Comparison of ENCODE assay signal across 20 cellular contexts in the genomic region with DNA sequence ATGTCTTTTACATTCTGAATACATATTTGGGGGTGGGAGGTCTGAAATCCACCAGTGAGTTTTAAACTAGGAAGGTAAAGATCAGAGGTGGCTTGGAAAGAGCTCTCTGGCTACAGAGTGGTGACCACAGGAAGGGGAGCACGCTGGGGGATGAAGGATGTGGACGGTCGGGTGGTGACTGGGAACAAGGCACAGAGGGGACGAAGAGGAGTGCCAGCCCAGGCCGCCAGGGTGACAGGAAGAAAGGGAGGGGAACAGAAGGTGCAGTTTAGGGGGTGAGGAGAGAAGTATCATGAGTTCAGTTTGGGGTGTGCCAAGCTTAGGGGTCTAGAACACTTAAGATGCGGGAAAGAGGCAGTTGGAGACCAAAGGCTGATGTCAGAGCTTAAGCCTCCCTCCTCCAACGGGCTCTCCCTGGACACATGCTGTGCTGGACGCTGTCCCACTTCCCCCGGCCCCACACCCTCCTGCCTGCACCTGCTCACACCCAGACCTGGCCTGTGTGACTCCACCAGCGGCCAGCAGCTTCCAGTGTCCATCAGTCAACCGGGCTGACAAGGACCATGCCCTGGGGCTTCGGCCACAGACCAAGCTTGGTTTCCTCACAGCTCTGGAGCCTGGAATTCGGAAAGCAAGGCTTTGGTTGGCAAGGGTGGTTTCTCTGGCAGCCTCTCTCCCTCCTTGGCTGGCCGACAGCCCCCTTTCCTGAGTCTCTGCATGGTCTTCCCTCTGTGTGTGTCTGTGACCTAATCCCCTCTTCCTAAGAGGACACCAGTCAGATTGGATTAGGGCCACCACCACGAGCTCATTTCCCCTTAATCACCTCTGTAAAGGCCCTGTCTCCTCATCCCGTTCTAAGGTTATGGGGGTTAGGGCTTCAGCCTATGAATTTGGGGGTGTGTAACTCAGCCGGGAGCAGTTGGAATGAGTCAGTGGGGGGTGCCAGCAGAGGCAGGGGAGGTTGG.
DNase-seq lines count a peak whose midpoint lies in the region; ATAC-seq, FAIRE-seq and TF ChIP-seq lines count a peak whose summit lies in the region.
"Had no signal": no experiment of that assay in that cellular context is flagged by ENCODE, and none has a peak within 500 bp of the region (broad histone marks: within the 10 kb centered on the region; RNA-seq: fewer than 3 reads in every experiment).

No MANE protein-coding gene starts in this region.

- H3K79me1 ChIP-seq in mesendoderm (ENCODE audit: low read length), result no peaks in the 10 kb centered on the region

- H3K27me3 ChIP-seq in BLaER1 treated with 17β-estradiol and CSF1 and Interleukin-3, amounts not matched to agents 10 nM and 100 nM, result peaks cover 0 to 13% (median 0%) of the 10 kb centered on the region in 11 experiments; a peak in 2 of 22 replicates
- H3K27me3 ChIP-seq in Panc1 (ENCODE audit: control insufficient read depth, insufficient read depth, low read length), result no peaks in the 10 kb centered on the region
- no peaks in the 10 kb centered on the region for H3K27me3 ChIP-seq in mesendoderm (ENCODE audit: insufficient read depth, low read length, poor library complexity)
- no peaks in the 10 kb centered on the region for H3K27me3 ChIP-seq in naive thymus-derived CD4-positive, alpha-beta T cell (ENCODE audit: control insufficient read depth in 2 of 2, insufficient read depth in 2 of 2, low read length in 2 of 2)
- H3K27me3 ChIP-seq: brain microvascular endothelial cell had no signal

- H3K9me3 Mint-ChIP-seq in HFFc6, result no peaks in the 10 kb centered on the region
- H3K9me3 Mint-ChIP-seq in naive thymus-derived CD4-positive, alpha-beta T cell, result peaks cover 0 to 7% (median 0%) of the 10 kb centered on the region in 11 donors

- H2BK120ac ChIP-seq in mesendoderm (ENCODE audit: low read depth, low read length), result no peak overlapping the region

- CTCF ChIA-PET in Panc1 (lab: Charles Lee), result interaction anchor here (0.7 to 0.8 kb wide), 2 partner anchors 68 to 73 kb away, joined by 3 read pairs; no protein-coding TSS in a partner anchor
- CTCF ChIA-PET in naive thymus-derived CD4-positive, alpha-beta T cell (lab: Charles Lee), result no interaction called here

- intact Hi-C loops in Panc1 (cut with micrococcal nuclease; ENCODE audit: unreplicated experiment), result no loop called here
- intact Hi-C loops in naive thymus-derived CD4-positive, alpha-beta T cell (cut with micrococcal nuclease), result no loop called here

- H4K8ac ChIP-seq in mesendoderm (ENCODE audit: low read depth, low read length), result no peak overlapping the region

- H4K5ac ChIP-seq in mesendoderm (ENCODE audit: low read length), result no peak overlapping the region

- no peak for TF ChIP-seq POLR2A in GM12891 (IDR thresholded peaks at IDR 0.05; ENCODE audit: low read depth, low read length)

- peaks cover 78 to 100% (median 100%) of the 10 kb centered on the region in 10 experiments for H3K4me1 ChIP-seq in BLaER1 treated with 17β-estradiol and CSF1 and Interleukin-3, amounts not matched to agents 10 nM and 100 nM
- peaks cover 24% of the 10 kb centered on the region for H3K4me1 ChIP-seq in Panc1 (ENCODE audit: control insufficient read depth, insufficient read depth, low read length)
- H3K4me1 ChIP-seq in mesendoderm (ENCODE audit: control insufficient read depth, low read depth, low read length), result no peaks in the 10 kb centered on the region
- no peaks in the 10 kb centered on the region for H3K4me1 ChIP-seq in naive thymus-derived CD4-positive, alpha-beta T cell (ENCODE audit: control insufficient read depth in 2 of 2, insufficient read depth in 2 of 2, low read length in 2 of 2)
- H3K4me1 ChIP-seq: parathyroid adenoma had no signal

- BruUV-seq in Panc1 (replicated peaks; lab: Mats Ljungman, UMichigan), result no TSS peak

- H3K23ac ChIP-seq in mesendoderm (ENCODE audit: low read length), result peak overlapping the region; percentile 4

- peaks cover 27% of the 10 kb centered on the region for H3K27me3 Mint-ChIP-seq in HFFc6 (ENCODE audit: insufficient read depth)
- peaks cover 0 to 9% (median 4%) of the 10 kb centered on the region in 5 donors for H3K27me3 Mint-ChIP-seq in naive thymus-derived CD4-positive, alpha-beta T cell

- peak overlapping the region in 9 of 11 experiments; percentile 32 to 74 (median 50); a peak in 17 of 22 replicates for H3K9ac ChIP-seq in BLaER1 treated with 17β-estradiol and CSF1 and Interleukin-3, amounts not matched to agents 10 nM and 100 nM
- H3K9ac ChIP-seq in mesendoderm (ENCODE audit: low read length), result no peak overlapping the region
- H3K9ac ChIP-seq: parathyroid adenoma had no signal

- peak overlapping the region; percentile 17 for H3K56ac ChIP-seq in mesendoderm (ENCODE audit: low read length)

- TF ChIP-seq CTCF in HFFc6 (IDR thresholded peaks at IDR 0.05), result no peak
- no peak for TF ChIP-seq CTCF in Panc1 (IDR thresholded peaks at IDR 0.05)

- no peak overlapping the region for H3K27ac Mint-ChIP-seq in HFFc6
- H3K27ac Mint-ChIP-seq in naive thymus-derived CD4-positive, alpha-beta T cell, result no peak overlapping the region
- H3K27ac Mint-ChIP-seq: activated naive CD4-positive, alpha-beta T cell treated with anti-CD3 and anti-CD28 coated beads, Interleukin-2, amount 10 ng/mL, durations not matched to agents 7 days and 5 days had no signal

- H2BK15ac ChIP-seq in mesendoderm (replicated peaks; ENCODE audit: low read depth), result no peak overlapping the region

- DNase-seq in HFFc6, result no peak
- no peak for DNase-seq in Panc1 (ENCODE audit: low read depth, low spot score)
- DNase-seq in mesendoderm, result no peak
- DNase-seq in NCI-H748 treated with DMSO at 0.1 percent for 48 hours (lab: John Stamatoyannopoulos, UW), result no peak
- DNase-seq in GM12891 (ENCODE audit: insufficient read length, low spot score), result no peak
- DNase-seq in naive thymus-derived CD4-positive, alpha-beta T cell, result no peak
- DNase-seq in H4 (ENCODE audit: low spot score), result no peak
- DNase-seq: activated CD4-positive, alpha-beta T cell treated with anti-CD3 and anti-CD28 coated beads for 48 hours; activated naive CD4-positive, alpha-beta T cell treated with anti-CD3 and anti-CD28 coated beads, Interleukin-2, amount 10 ng/mL, durations not matched to agents 7 days and 5 days; brain microvascular endothelial cell; cortex of kidney; Kasumi-1; NCI-H1694; small intestine; stimulated activated CD4-positive, alpha-beta T cell treated with anti-CD3 and anti-CD28 coated beads, Interleukin-4, amount 100 ng/mL, for 24 hours; T1000 had no signal

- H3K27ac ChIP-seq in BLaER1 treated with 17β-estradiol and CSF1 and Interleukin-3, amounts not matched to agents 10 nM and 100 nM, result peak overlapping the region in 9 of 11 experiments; percentile 33 to 88 (median 65); a peak in 19 of 22 replicates
- H3K27ac ChIP-seq in Panc1 (ENCODE audit: low read length) (peak overlapping the region; percentile 44; the same call in 1 of the 2 replicates), mesendoderm (ENCODE audit: low read depth, low read length) (no peak overlapping the region)
- H3K27ac ChIP-seq in naive thymus-derived CD4-positive, alpha-beta T cell (ENCODE audit: low read depth, low read length), result no peak overlapping the region
- H3K27ac ChIP-seq: brain microvascular endothelial cell, left lung, parathyroid adenoma had no signal

- no peak overlapping the region for H3K4ac ChIP-seq in mesendoderm (ENCODE audit: low read depth, low read length)

- H3K36me3 Mint-ChIP-seq in HFFc6 (ENCODE audit: low read depth), result no peaks in the 10 kb centered on the region
- peaks cover 0 to 9% (median 5%) of the 10 kb centered on the region in 5 donors for H3K36me3 Mint-ChIP-seq in naive thymus-derived CD4-positive, alpha-beta T cell

- in situ Hi-C loops in Panc1 (cut with HindIII; ENCODE audit: low pct_unique_long_range_greater_than_20kb, low sequenced_read_pairs), result no loop called here

- H2AK5ac ChIP-seq in mesendoderm (ENCODE audit: low read length), result no peak overlapping the region

- H3K18ac ChIP-seq in mesendoderm (ENCODE audit: low read length), result no peak overlapping the region

- WGBS in mesendoderm (ENCODE audit: extremely low coverage, insufficient coverage, low lambda C conversion rate), result no CpG with 5 or more reads among the region's 17 CpGs

- no peaks in the 10 kb centered on the region; a peak in 1 of 22 replicates for H3K36me3 ChIP-seq in BLaER1 treated with 17β-estradiol and CSF1 and Interleukin-3, amounts not matched to agents 10 nM and 100 nM
- H3K36me3 ChIP-seq in Panc1 (ENCODE audit: control insufficient read depth, insufficient read depth, low read length) (no peaks in the 10 kb centered on the region), mesendoderm (ENCODE audit: control insufficient read depth, insufficient read depth, low read length) (no peaks in the 10 kb centered on the region)
- no peaks in the 10 kb centered on the region for H3K36me3 ChIP-seq in naive thymus-derived CD4-positive, alpha-beta T cell (ENCODE audit: control insufficient read depth in 2 of 3, insufficient read depth in 3 of 3, low read length in 3 of 3)
- H3K36me3 ChIP-seq: brain microvascular endothelial cell, left lung had no signal

- H3K79me2 ChIP-seq in mesendoderm (ENCODE audit: control insufficient read depth, insufficient read depth, low read length), result no peaks in the 10 kb centered on the region
- H3K79me2 ChIP-seq: parathyroid adenoma had no signal

- FAIRE-seq in GM12891 (lab: Jason Lieb, UNC), result no peak
- FAIRE-seq: G401.6, small intestine had no signal

- ATAC-seq in Panc1, result peak; percentile 27; the same call in 1 of the 2 replicates
- no peak for ATAC-seq in naive thymus-derived CD4-positive, alpha-beta T cell
- ATAC-seq: left lung had no signal

- H2BK5ac ChIP-seq in mesendoderm (ENCODE audit: low read length), result no peak overlapping the region

- peak overlapping the region; percentile 27; the same call in 1 of the 2 replicates for H3K4me3 Mint-ChIP-seq in HFFc6
- no peak overlapping the region for H3K4me3 Mint-ChIP-seq in naive thymus-derived CD4-positive, alpha-beta T cell
- H3K4me3 Mint-ChIP-seq: activated naive CD4-positive, alpha-beta T cell treated with anti-CD3 and anti-CD28 coated beads, Interleukin-2, amount 10 ng/mL, durations not matched to agents 7 days and 5 days had no signal

- peaks cover 47% of the 10 kb centered on the region for H3K4me1 Mint-ChIP-seq in HFFc6 (ENCODE audit: low read depth)
- H3K4me1 Mint-ChIP-seq in naive thymus-derived CD4-positive, alpha-beta T cell, result peaks cover 5 to 24% (median 17%) of the 10 kb centered on the region in 7 donors

- POLR2A ChIA-PET in Panc1 (lab: Charles Lee), result no interaction called here
- POLR2A ChIA-PET in naive thymus-derived CD4-positive, alpha-beta T cell (lab: Charles Lee), result no interaction called here

- peak overlapping the region in 3 of 10 experiments; percentile 17 to 25 (median 24); a peak in 4 of 20 replicates for H3K4me3 ChIP-seq in BLaER1 treated with 17β-estradiol and CSF1 and Interleukin-3, amounts not matched to agents 10 nM and 100 nM
- H3K4me3 ChIP-seq in Panc1 (ENCODE audit: low read depth in 2 of 2, low read length in 2 of 2) (no peak overlapping the region), mesendoderm (ENCODE audit: low read length) (no peak overlapping the region)
- no peak overlapping the region for H3K4me3 ChIP-seq in naive thymus-derived CD4-positive, alpha-beta T cell (ENCODE audit: low read length)
- H3K4me3 ChIP-seq: left lung had no signal

- peak overlapping the region; percentile 64 to 97 (median 95) for H3K4me2 ChIP-seq in BLaER1 treated with 17β-estradiol and CSF1 and Interleukin-3, amounts not matched to agents 10 nM and 100 nM
- no peak overlapping the region for H3K4me2 ChIP-seq in mesendoderm (ENCODE audit: low read length)

- H3K9me3 ChIP-seq in BLaER1 treated with 17β-estradiol and CSF1 and Interleukin-3, amounts not matched to agents 10 nM and 100 nM (replicated peaks in 1 of 11), result peaks cover 3 to 13% (median 10%) of the 10 kb centered on the region in 11 experiments; a peak in 18 of 22 replicates
- no peaks in the 10 kb centered on the region for H3K9me3 ChIP-seq in Panc1 (ENCODE audit: control insufficient read depth, insufficient read depth, low read depth, low read length)
- no peaks in the 10 kb centered on the region for H3K9me3 ChIP-seq in naive thymus-derived CD4-positive, alpha-beta T cell (ENCODE audit: control insufficient read depth in 2 of 3, low read length in 3 of 3)
- H3K9me3 ChIP-seq: left lung had no signal

- H4K20me1 ChIP-seq in BLaER1 treated with 17β-estradiol and CSF1 and Interleukin-3, amounts not matched to agents 10 nM and 100 nM, result no peaks in the 10 kb centered on the region

Comparison
In these comparisons a context has a peak if more than half of its experiments do, and no peak if none do; other contexts are left out.
1. H3K27ac ChIP-seq: peak in BLaER1 treated with 17β-estradiol and CSF1 and Interleukin-3, amounts not matched to agents 10 nM and 100 nM (9 of 11) and Panc1 (single experiment); none in mesendoderm (single experiment) and naive thymus-derived CD4-positive, alpha-beta T cell (single experiment).